29 cellular contexts compared by ENCODE assay signal in genomic region chr14:68113328-68113930, GRCh38.
DNase-seq lines count a peak whose midpoint lies in the region; ATAC-seq and TF ChIP-seq lines count a peak whose summit lies in the region.
"Had no signal": no experiment of that assay in that cellular context is flagged by ENCODE, and none has a peak within 500 bp of the region (broad histone marks: within the 10 kb centered on the region; RNA-seq: fewer than 3 reads in every experiment).

No MANE protein-coding gene starts in this region.

- TF ChIP-seq CTCF in AG10803 (conservative IDR thresholded peaks at IDR 0.05; ENCODE audit: low read length) (no peak), chondrocyte (IDR thresholded peaks at IDR 0.05) (no peak)

- peak; percentile 26 for DNase-seq in AG10803 (ENCODE audit: low read depth)
- no peak for DNase-seq in SJCRH30
- DNase-seq in chondrocyte (ENCODE audit: low spot score), result no peak
- DNase-seq in left kidney (ENCODE audit: low read depth, low spot score), result peak; percentile 29
- no peak for DNase-seq in effector CD8-positive, alpha-beta T cell (lab: John Stamatoyannopoulos, UW)
- no peak for DNase-seq in NCI-H510A treated with DMSO at 0.1 percent for 48 hours (lab: John Stamatoyannopoulos, UW)
- DNase-seq: activated CD8-positive, alpha-beta T cell treated with anti-CD3 and anti-CD28 coated beads for 36 hours; activated gamma-delta T cell; COR-L47; GF-D8; GOT3; heart right ventricle; Karpas-422; left cardiac atrium; mesenchymal stem cell; naive thymus-derived CD4-positive, alpha-beta T cell; occipital lobe; spleen; stimulated activated CD4-positive, alpha-beta T cell treated with anti-CD3 and anti-CD28 coated beads, Interleukin-2, amount 100 ng/mL, for 48 hours; SW 1271; T1000; uterus had no signal

- H3K36me3 Mint-ChIP-seq in chondrocyte (ENCODE audit: low read depth), result no peaks in the 10 kb centered on the region
- H3K36me3 Mint-ChIP-seq: stimulated activated effector memory CD8-positive, alpha-beta T cell treated with anti-CD3 and anti-CD28 coated beads, Interleukin-12 subunit alpha, Interleukin-12 subunit beta, amount 100 ng/mL, for 72 hours had no signal

- H3K4me1 ChIP-seq in SJCRH30, result peaks cover 34% of the 10 kb centered on the region
- H3K4me1 ChIP-seq: BLaER1, uterus had no signal

- H3K4me3 Mint-ChIP-seq in chondrocyte (ENCODE audit: unreplicated experiment), result no peak overlapping the region
- H3K4me3 Mint-ChIP-seq: activated CD8-positive, alpha-beta T cell treated with anti-CD3 and anti-CD28 coated beads for 36 hours; naive thymus-derived CD4-positive, alpha-beta T cell; stimulated activated effector memory CD8-positive, alpha-beta T cell treated with anti-CD3 and anti-CD28 coated beads, Interleukin-12 subunit alpha, Interleukin-12 subunit beta, amount 100 ng/mL, for 72 hours had no signal

- ATAC-seq in HG03280 (IDR thresholded peaks at IDR 0.05; ENCODE audit: unreplicated experiment), result no peak
- ATAC-seq in SK-N-SH treated with all-trans-retinoic acid at 6 μM for 48 hours, result no peak
- ATAC-seq: activated CD4-positive, CD25-positive, alpha-beta regulatory T cell treated with anti-CD3 and anti-CD28 coated beads, Interleukin-2, amount 50 U/mL, for 24 hours; activated CD8-positive, alpha-beta T cell treated with anti-CD3 and anti-CD28 coated beads for 36 hours; heart right ventricle; left cardiac atrium; naive thymus-derived CD4-positive, alpha-beta T cell; stimulated activated effector memory CD8-positive, alpha-beta T cell treated with anti-CD3 and anti-CD28 coated beads, Interleukin-12 subunit alpha, Interleukin-12 subunit beta, amount 100 ng/mL, for 72 hours had no signal

- H3K9me3 Mint-ChIP-seq in chondrocyte (ENCODE audit: low read depth), result no peaks in the 10 kb centered on the region
- H3K9me3 Mint-ChIP-seq: activated CD8-positive, alpha-beta T cell treated with anti-CD3 and anti-CD28 coated beads for 36 hours; naive thymus-derived CD4-positive, alpha-beta T cell; stimulated activated effector memory CD8-positive, alpha-beta T cell treated with anti-CD3 and anti-CD28 coated beads, Interleukin-12 subunit alpha, Interleukin-12 subunit beta, amount 100 ng/mL, for 72 hours had no signal

- no peaks in the 10 kb centered on the region for H3K36me3 ChIP-seq in SJCRH30
- H3K36me3 ChIP-seq: BLaER1, heart right ventricle, spleen, suprapubic skin, uterus had no signal

- peak overlapping the region; percentile 10; the same call in 1 of the 2 replicates for H3K27ac ChIP-seq in SJCRH30
- H3K27ac ChIP-seq: BLaER1, coronary artery, heart right ventricle, spleen, suprapubic skin had no signal

- peak overlapping the region; percentile 22 for H3K27ac Mint-ChIP-seq in chondrocyte (ENCODE audit: unreplicated experiment)
- H3K27ac Mint-ChIP-seq: activated CD8-positive, alpha-beta T cell treated with anti-CD3 and anti-CD28 coated beads for 36 hours; naive thymus-derived CD4-positive, alpha-beta T cell; stimulated activated effector memory CD8-positive, alpha-beta T cell treated with anti-CD3 and anti-CD28 coated beads, Interleukin-12 subunit alpha, Interleukin-12 subunit beta, amount 100 ng/mL, for 72 hours had no signal

- H3K4me3 ChIP-seq in AG10803 (ENCODE audit: low read length) (no peak overlapping the region), SJCRH30 (no peak overlapping the region)
- H3K4me3 ChIP-seq: BLaER1, coronary artery, heart right ventricle, spleen, suprapubic skin, uterus had no signal

- H3K27me3 Mint-ChIP-seq in chondrocyte (ENCODE audit: low read depth), result no peaks in the 10 kb centered on the region
- H3K27me3 Mint-ChIP-seq: activated CD8-positive, alpha-beta T cell treated with anti-CD3 and anti-CD28 coated beads for 36 hours; naive thymus-derived CD4-positive, alpha-beta T cell had no signal

- no peaks in the 10 kb centered on the region for H3K27me3 ChIP-seq in SJCRH30
- H3K27me3 ChIP-seq: BLaER1, spleen, suprapubic skin, uterus had no signal

- H3K4me1 Mint-ChIP-seq in chondrocyte (ENCODE audit: low read depth), result peaks cover 44% of the 10 kb centered on the region

- H3K9me3 ChIP-seq in SJCRH30 (replicated peaks), result no peaks in the 10 kb centered on the region
- H3K9me3 ChIP-seq: BLaER1, heart right ventricle, spleen, suprapubic skin, uterus had no signal

TF ChIP-seq in SK-N-SH treated with all-trans-retinoic acid at 6 μM for 48 hours, 23 proteins besides CTCF, POLR2A, EP300 and RAD21:
- TF ChIP-seq, protein P1, sequence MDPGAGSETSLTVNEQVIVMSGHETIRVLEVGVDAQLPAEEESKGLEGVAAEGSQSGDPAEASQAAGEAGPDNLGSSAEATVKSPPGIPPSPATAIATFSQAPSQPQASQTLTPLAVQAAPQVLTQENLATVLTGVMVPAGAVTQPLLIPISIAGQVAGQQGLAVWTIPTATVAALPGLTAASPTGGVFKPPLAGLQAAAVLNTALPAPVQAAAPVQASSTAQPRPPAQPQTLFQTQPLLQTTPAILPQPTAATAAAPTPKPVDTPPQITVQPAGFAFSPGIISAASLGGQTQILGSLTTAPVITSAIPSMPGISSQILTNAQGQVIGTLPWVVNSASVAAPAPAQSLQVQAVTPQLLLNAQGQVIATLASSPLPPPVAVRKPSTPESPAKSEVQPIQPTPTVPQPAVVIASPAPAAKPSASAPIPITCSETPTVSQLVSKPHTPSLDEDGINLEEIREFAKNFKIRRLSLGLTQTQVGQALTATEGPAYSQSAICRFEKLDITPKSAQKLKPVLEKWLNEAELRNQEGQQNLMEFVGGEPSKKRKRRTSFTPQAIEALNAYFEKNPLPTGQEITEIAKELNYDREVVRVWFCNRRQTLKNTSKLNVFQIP (CRISPR knock-in tag; IDR thresholded peaks at IDR 0.05; ENCODE audit: borderline replicate concordance, low read depth), result no peak
- TF ChIP-seq CSRNP3 (CRISPR knock-in tag; IDR thresholded peaks at IDR 0.05), result no peak
- TF ChIP-seq ZC3H10 (CRISPR knock-in tag; IDR thresholded peaks at IDR 0.05), result no peak
- no peak for TF ChIP-seq PPARA (CRISPR knock-in tag; IDR thresholded peaks at IDR 0.05; ENCODE audit: borderline replicate concordance)
- TF ChIP-seq SNAI2 (CRISPR knock-in tag; IDR thresholded peaks at IDR 0.05), result no peak
- TF ChIP-seq, protein P2, sequence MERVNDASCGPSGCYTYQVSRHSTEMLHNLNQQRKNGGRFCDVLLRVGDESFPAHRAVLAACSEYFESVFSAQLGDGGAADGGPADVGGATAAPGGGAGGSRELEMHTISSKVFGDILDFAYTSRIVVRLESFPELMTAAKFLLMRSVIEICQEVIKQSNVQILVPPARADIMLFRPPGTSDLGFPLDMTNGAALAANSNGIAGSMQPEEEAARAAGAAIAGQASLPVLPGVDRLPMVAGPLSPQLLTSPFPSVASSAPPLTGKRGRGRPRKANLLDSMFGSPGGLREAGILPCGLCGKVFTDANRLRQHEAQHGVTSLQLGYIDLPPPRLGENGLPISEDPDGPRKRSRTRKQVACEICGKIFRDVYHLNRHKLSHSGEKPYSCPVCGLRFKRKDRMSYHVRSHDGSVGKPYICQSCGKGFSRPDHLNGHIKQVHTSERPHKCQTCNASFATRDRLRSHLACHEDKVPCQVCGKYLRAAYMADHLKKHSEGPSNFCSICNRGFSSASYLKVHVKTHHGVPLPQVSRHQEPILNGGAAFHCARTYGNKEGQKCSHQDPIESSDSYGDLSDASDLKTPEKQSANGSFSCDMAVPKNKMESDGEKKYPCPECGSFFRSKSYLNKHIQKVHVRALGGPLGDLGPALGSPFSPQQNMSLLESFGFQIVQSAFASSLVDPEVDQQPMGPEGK (CRISPR knock-in tag; IDR thresholded peaks at IDR 0.05; ENCODE audit: borderline replicate concordance), result no peak
- TF ChIP-seq GLIS3 (CRISPR knock-in tag; IDR thresholded peaks at IDR 0.05), result no peak
- no peak for TF ChIP-seq TCF4 (CRISPR knock-in tag; IDR thresholded peaks at IDR 0.05; ENCODE audit: borderline replicate concordance)
- no peak for TF ChIP-seq RARB (CRISPR knock-in tag; IDR thresholded peaks at IDR 0.05)
- TF ChIP-seq ARNTL (CRISPR knock-in tag; IDR thresholded peaks at IDR 0.05; ENCODE audit: borderline replicate concordance, low read depth), result no peak
- TF ChIP-seq CSDC2 (CRISPR knock-in tag; IDR thresholded peaks at IDR 0.05), result no peak
- TF ChIP-seq ZFP3 (CRISPR knock-in tag; IDR thresholded peaks at IDR 0.05), result no peak
- no peak; the same call in 1 of the 2 replicates for TF ChIP-seq ISL1 (CRISPR knock-in tag; IDR thresholded peaks at IDR 0.05)
- no peak for TF ChIP-seq ESRRG (CRISPR knock-in tag; IDR thresholded peaks at IDR 0.05)
- no peak for TF ChIP-seq ZNF8 (CRISPR knock-in tag; IDR thresholded peaks at IDR 0.05)
- TF ChIP-seq ZNF70 (CRISPR knock-in tag; IDR thresholded peaks at IDR 0.05), result no peak
- no peak for TF ChIP-seq TOX (CRISPR knock-in tag; IDR thresholded peaks at IDR 0.05; ENCODE audit: borderline replicate concordance)
- TF ChIP-seq ZFP30 (CRISPR knock-in tag; IDR thresholded peaks at IDR 0.05), result no peak
TF ChIP-seq in SK-N-SH treated with all-trans-retinoic acid at 6 μM for 48 hours: peak in this region for 0.

Comparison
In these comparisons a context has a peak if more than half of its experiments do, and no peak if none do; other contexts are left out.
1. DNase-seq: peak in AG10803 (single experiment) and left kidney (single experiment); none in SJCRH30 (0 of 2), chondrocyte (single experiment), effector CD8-positive, alpha-beta T cell (single experiment) and NCI-H510A treated with DMSO at 0.1 percent for 48 hours (single experiment).